In genomic region chr3:116045251-116045770, GRCh38 we compare ENCODE assay signal across 30 cellular contexts.
"Had no signal": no experiment of that assay in that cellular context is flagged by ENCODE, and none has a peak within 500 bp of the region (broad histone marks: within the 10 kb centered on the region; RNA-seq: fewer than 3 reads in every experiment).

No MANE protein-coding gene starts in this region.

- H3K27me3 ChIP-seq: pancreas, suprapubic skin, tibial artery, upper lobe of right lung had no signal

- H3K27me3 Mint-ChIP-seq: naive B cell; stimulated activated naive CD8-positive, alpha-beta T cell treated with anti-CD3 and anti-CD28 coated beads, Interleukin-15, Interleukin-2, amounts not matched to agents 100 ng/mL and 50 ng/mL, for 24 hours had no signal

- ATAC-seq: natural killer cell, right cardiac atrium, sciatic nerve, upper lobe of right lung had no signal

- H3K9me3 ChIP-seq: left ventricle myocardium inferior, pancreas, prostate gland, suprapubic skin, thoracic aorta, tibial artery, upper lobe of right lung had no signal

- H3K9me3 Mint-ChIP-seq: mesothelial cell of epicardium; nephron progenitor cell; stimulated activated naive CD8-positive, alpha-beta T cell treated with anti-CD3 and anti-CD28 coated beads, Interleukin-15, Interleukin-2, amounts not matched to agents 100 ng/mL and 50 ng/mL, for 24 hours had no signal

- H3K36me3 Mint-ChIP-seq: immature natural killer cell, mesothelial cell of epicardium, naive B cell, natural killer cell had no signal

- H3K36me3 ChIP-seq: left ventricle myocardium inferior, pancreas, prostate gland, suprapubic skin, thoracic aorta, tibial artery, upper lobe of right lung had no signal

- H3K27ac ChIP-seq: left ventricle myocardium inferior, pancreas, prostate gland, skin epidermis, suprapubic skin, thoracic aorta, tibial artery, upper lobe of right lung had no signal

- DNase-seq: hypothalamus; immature natural killer cell; islet precursor cell; left ventricle myocardium inferior; mesendoderm; naive B cell; natural killer cell; nephron progenitor cell; nucleus accumbens; pancreas; posterior cingulate gyrus; retina; right cardiac atrium; stimulated activated CD4-positive, alpha-beta T cell treated with anti-CD3 and anti-CD28 coated beads, Interleukin-12 subunit alpha, Interleukin-12 subunit beta, amount 100 ng/mL, for 4 hours; stimulated activated CD4-positive, alpha-beta T cell treated with anti-CD3 and anti-CD28 coated beads, Interleukin-15, amount 100 ng/mL, for 24 hours; stimulated activated CD4-positive, alpha-beta T cell treated with anti-CD3 and anti-CD28 coated beads, Interleukin-2, amount 100 ng/mL, for 24 hours; stimulated activated CD4-positive, alpha-beta T cell treated with anti-CD3 and anti-CD28 coated beads, Interleukin-4, amount 100 ng/mL, for 1 hour; stimulated activated naive CD4-positive, alpha-beta T cell; tibial artery; trophoblast cell; upper lobe of right lung had no signal

- FAIRE-seq: pancreas, urothelium cell line had no signal

- H3K4me1 ChIP-seq: left ventricle myocardium inferior, pancreas, prostate gland, suprapubic skin, tibial artery, upper lobe of right lung had no signal

- H3K4me3 ChIP-seq: left ventricle myocardium inferior, lung, pancreas, prostate gland, skin epidermis, suprapubic skin, thoracic aorta, tibial artery, upper lobe of right lung had no signal

- H3K4me1 Mint-ChIP-seq: immature natural killer cell, naive B cell, natural killer cell, nephron progenitor cell had no signal

- H3K27ac Mint-ChIP-seq: immature natural killer cell; mesothelial cell of epicardium; naive B cell; natural killer cell; stimulated activated naive CD8-positive, alpha-beta T cell treated with anti-CD3 and anti-CD28 coated beads, Interleukin-15, Interleukin-2, amounts not matched to agents 100 ng/mL and 50 ng/mL, for 24 hours had no signal

- H3K4me3 Mint-ChIP-seq: immature natural killer cell; mesothelial cell of epicardium; naive B cell; natural killer cell; nephron progenitor cell; stimulated activated naive CD8-positive, alpha-beta T cell treated with anti-CD3 and anti-CD28 coated beads, Interleukin-15, Interleukin-2, amounts not matched to agents 100 ng/mL and 50 ng/mL, for 24 hours had no signal
